Comparison of ENCODE assay signal across 1 cellular context in the genomic region with DNA sequence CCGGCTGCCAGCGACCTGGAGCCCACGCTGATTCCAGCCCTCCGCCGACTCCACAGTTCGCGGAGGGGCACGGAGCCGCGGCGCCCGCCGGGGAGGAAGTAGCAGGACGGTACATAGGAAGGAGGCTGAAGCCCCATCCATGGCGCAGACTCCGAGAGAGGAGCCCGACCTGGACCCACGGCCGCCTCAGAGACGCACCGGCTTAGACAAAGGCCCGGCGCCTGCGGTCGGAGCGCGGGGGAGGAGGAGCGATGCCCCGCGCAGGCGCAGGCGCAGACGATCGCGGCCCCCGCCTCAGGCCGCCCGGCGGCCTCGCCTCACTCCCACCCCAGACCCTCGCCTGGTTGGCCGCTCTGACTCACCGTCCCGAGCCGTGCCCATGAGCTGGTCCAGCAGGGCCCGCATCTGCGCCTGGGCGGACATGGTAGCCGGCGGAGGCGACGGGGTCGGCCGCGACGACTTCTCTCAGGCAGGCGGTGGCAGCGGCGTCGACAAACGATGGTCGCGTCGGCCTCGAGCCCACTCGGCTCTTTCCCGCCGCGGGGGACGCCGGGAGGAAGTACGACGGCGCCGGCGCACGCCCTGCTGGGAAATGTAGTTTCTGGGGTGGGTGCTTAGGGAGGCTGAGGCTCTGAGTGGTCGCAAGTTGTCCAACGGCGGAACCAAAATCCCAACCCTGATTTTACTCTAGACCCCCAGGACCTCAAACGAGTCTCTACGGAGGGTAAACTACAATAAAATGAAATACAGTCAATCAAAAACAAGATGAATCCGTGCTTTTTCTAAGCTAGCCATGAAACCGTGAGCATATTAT.
TF ChIP-seq lines count a peak whose summit lies in the region.

A gene with protein sequence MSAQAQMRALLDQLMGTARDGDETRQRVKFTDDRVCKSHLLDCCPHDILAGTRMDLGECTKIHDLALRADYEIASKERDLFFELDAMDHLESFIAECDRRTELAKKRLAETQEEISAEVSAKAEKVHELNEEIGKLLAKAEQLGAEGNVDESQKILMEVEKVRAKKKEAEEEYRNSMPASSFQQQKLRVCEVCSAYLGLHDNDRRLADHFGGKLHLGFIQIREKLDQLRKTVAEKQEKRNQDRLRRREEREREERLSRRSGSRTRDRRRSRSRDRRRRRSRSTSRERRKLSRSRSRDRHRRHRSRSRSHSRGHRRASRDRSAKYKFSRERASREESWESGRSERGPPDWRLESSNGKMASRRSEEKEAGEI (minus strand): TSS at position 533 of the 814 bp plus-strand sequence. CDS start 110 bp downstream, at position 423.

TF ChIP-seq in A549, 52 proteins besides CTCF, POLR2A, EP300 and RAD21 (continued from another document):
- TF ChIP-seq, protein P1, sequence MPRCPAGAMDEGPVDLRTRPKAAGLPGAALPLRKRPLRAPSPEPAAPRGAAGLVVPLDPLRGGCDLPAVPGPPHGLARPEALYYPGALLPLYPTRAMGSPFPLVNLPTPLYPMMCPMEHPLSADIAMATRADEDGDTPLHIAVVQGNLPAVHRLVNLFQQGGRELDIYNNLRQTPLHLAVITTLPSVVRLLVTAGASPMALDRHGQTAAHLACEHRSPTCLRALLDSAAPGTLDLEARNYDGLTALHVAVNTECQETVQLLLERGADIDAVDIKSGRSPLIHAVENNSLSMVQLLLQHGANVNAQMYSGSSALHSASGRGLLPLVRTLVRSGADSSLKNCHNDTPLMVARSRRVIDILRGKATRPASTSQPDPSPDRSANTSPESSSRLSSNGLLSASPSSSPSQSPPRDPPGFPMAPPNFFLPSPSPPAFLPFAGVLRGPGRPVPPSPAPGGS (IDR thresholded peaks at IDR 0.05), result peak; percentile 96
- TF ChIP-seq FOSL2 (IDR thresholded peaks at IDR 0.05), result no peak
- peak; percentile 53 for TF ChIP-seq FOSL2 (CRISPR knock-in tag; IDR thresholded peaks at IDR 0.05)
- TF ChIP-seq MAFK (IDR thresholded peaks at IDR 0.05; ENCODE audit: partially characterized antibody), result no peak
- TF ChIP-seq RCOR1 (IDR thresholded peaks at IDR 0.05; ENCODE audit: low read depth, low read length), result no peak
- TF ChIP-seq CEBPB (IDR thresholded peaks at IDR 0.05), result no peak
- no peak for TF ChIP-seq RFX5 (IDR thresholded peaks at IDR 0.05)
- TF ChIP-seq KDM1A (IDR thresholded peaks at IDR 0.05; ENCODE audit: low read depth), result no peak
- no peak for TF ChIP-seq ZNF302 (CRISPR knock-in tag; IDR thresholded peaks at IDR 0.05)
- no peak for TF ChIP-seq POLR2AphosphoS2 (conservative IDR thresholded peaks at IDR 0.05; ENCODE audit: low read length)
- no peak for TF ChIP-seq SREBF2 (IDR thresholded peaks at IDR 0.05)
- TF ChIP-seq, protein P2, sequence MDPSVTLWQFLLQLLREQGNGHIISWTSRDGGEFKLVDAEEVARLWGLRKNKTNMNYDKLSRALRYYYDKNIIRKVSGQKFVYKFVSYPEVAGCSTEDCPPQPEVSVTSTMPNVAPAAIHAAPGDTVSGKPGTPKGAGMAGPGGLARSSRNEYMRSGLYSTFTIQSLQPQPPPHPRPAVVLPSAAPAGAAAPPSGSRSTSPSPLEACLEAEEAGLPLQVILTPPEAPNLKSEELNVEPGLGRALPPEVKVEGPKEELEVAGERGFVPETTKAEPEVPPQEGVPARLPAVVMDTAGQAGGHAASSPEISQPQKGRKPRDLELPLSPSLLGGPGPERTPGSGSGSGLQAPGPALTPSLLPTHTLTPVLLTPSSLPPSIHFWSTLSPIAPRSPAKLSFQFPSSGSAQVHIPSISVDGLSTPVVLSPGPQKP (IDR thresholded peaks at IDR 0.05; ENCODE audit: low read depth, low read length), result no peak
- peak; percentile 83 for TF ChIP-seq HOXB5 (CRISPR knock-in tag; IDR thresholded peaks at IDR 0.05)
- TF ChIP-seq USF2 (IDR thresholded peaks at IDR 0.05), result no peak
- TF ChIP-seq TP53 (CRISPR knock-in tag; IDR thresholded peaks at IDR 0.05), result no peak
- TF ChIP-seq, protein P3, sequence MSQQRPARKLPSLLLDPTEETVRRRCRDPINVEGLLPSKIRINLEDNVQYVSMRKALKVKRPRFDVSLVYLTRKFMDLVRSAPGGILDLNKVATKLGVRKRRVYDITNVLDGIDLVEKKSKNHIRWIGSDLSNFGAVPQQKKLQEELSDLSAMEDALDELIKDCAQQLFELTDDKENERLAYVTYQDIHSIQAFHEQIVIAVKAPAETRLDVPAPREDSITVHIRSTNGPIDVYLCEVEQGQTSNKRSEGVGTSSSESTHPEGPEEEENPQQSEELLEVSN (IDR thresholded peaks at IDR 0.05; ENCODE audit: borderline replicate concordance, low read depth), result peak; percentile 98
- peak; percentile 82; the same call in 1 of the 2 replicates for TF ChIP-seq MYC (IDR thresholded peaks at IDR 0.05; ENCODE audit: borderline replicate concordance, low read length)
- TF ChIP-seq NFE2L2 (conservative IDR thresholded peaks at IDR 0.05; ENCODE audit: low read length), result no peak
- TF ChIP-seq FOXS1 (CRISPR knock-in tag; IDR thresholded peaks at IDR 0.05), result peak; percentile 38; the same call in 1 of the 2 replicates
- no peak for TF ChIP-seq HMGXB4 (CRISPR knock-in tag; IDR thresholded peaks at IDR 0.05; ENCODE audit: borderline replicate concordance)
